In genomic region chr2:184357033-184357432, GRCh38 we compare ENCODE assay signal across 22 cellular contexts.
"Had no signal": no experiment of that assay in that cellular context is flagged by ENCODE, and none has a peak within 500 bp of the region (broad histone marks: within the 10 kb centered on the region; RNA-seq: fewer than 3 reads in every experiment).

No MANE protein-coding gene starts in this region.

- H3K4me1 ChIP-seq: heart left ventricle, right atrium auricular region, thyroid gland had no signal

- DNase-seq: activated CD4-positive, alpha-beta memory T cell treated with anti-CD3 and anti-CD28 coated beads for 36 hours; activated CD4-positive, alpha-beta T cell treated with anti-CD3 and anti-CD28 coated beads for 36 hours; activated CD8-positive, alpha-beta memory T cell treated with anti-CD3 and anti-CD28 coated beads, Interleukin-2, amount 10 ng/mL, durations not matched to agents 7 days and 5 days; activated naive CD4-positive, alpha-beta T cell treated with anti-CD3 and anti-CD28 coated beads, Interleukin-2, amount 10 ng/mL, durations not matched to agents 7 days and 5 days; activated T-cell treated with anti-CD3 and anti-CD28 coated beads, Interleukin-2, amount 50 U/mL, for 24 hours; dermis blood vessel endothelial cell; heart left ventricle; left colon; naive B cell; stimulated activated CD4-positive, alpha-beta T cell treated with anti-CD3 and anti-CD28 coated beads, Interleukin-15, amount 100 ng/mL, for 24 hours; stimulated activated CD4-positive, alpha-beta T cell treated with anti-CD3 and anti-CD28 coated beads, Interleukin-4, amount 100 ng/mL, for 1 hour; stimulated activated naive B cell treated with anti-CD40 and anti-IgM and Interleukin-4, amounts not matched to agents 10 μg/mL and 1 μg/mL and 100 μg/mL, for 72 hours; thyroid gland; WERI-Rb-1 had no signal

- H3K4me3 Mint-ChIP-seq: activated CD4-positive, alpha-beta memory T cell treated with anti-CD3 and anti-CD28 coated beads for 36 hours; activated CD4-positive, alpha-beta T cell treated with anti-CD3 and anti-CD28 coated beads for 36 hours; activated CD8-positive, alpha-beta memory T cell treated with anti-CD3 and anti-CD28 coated beads, Interleukin-2, amount 10 ng/mL, durations not matched to agents 7 days and 5 days; activated naive CD4-positive, alpha-beta T cell treated with anti-CD3 and anti-CD28 coated beads, Interleukin-2, amount 10 ng/mL, durations not matched to agents 7 days and 5 days; activated T-cell treated with anti-CD3 and anti-CD28 coated beads, Interleukin-2, amount 50 U/mL, for 24 hours; naive B cell; stimulated activated naive B cell treated with anti-CD40 and anti-IgM and Interleukin-4, amounts not matched to agents 10 μg/mL and 1 μg/mL and 100 μg/mL, for 72 hours; T-helper 2 cell treated with Interferon-gamma antibody and Interleukin-4, amounts not matched to agents 5 μg/mL and 100 μg/mL, for 36 hours had no signal

- ATAC-seq: activated CD4-positive, alpha-beta T cell treated with anti-CD3 and anti-CD28 coated beads for 36 hours; activated CD8-positive, alpha-beta memory T cell treated with anti-CD3 and anti-CD28 coated beads, Interleukin-2, amount 10 ng/mL, durations not matched to agents 7 days and 5 days; heart left ventricle; left colon; stimulated activated naive B cell treated with anti-CD40 and anti-IgM and Interleukin-4, amounts not matched to agents 10 μg/mL and 1 μg/mL and 100 μg/mL, for 72 hours had no signal

- H3K27ac Mint-ChIP-seq: activated CD4-positive, alpha-beta memory T cell treated with anti-CD3 and anti-CD28 coated beads for 36 hours; activated CD4-positive, alpha-beta T cell treated with anti-CD3 and anti-CD28 coated beads for 36 hours; activated CD8-positive, alpha-beta memory T cell treated with anti-CD3 and anti-CD28 coated beads, Interleukin-2, amount 10 ng/mL, durations not matched to agents 7 days and 5 days; activated naive CD4-positive, alpha-beta T cell treated with anti-CD3 and anti-CD28 coated beads, Interleukin-2, amount 10 ng/mL, durations not matched to agents 7 days and 5 days; activated T-cell treated with anti-CD3 and anti-CD28 coated beads, Interleukin-2, amount 50 U/mL, for 24 hours; naive B cell; stimulated activated naive B cell treated with anti-CD40 and anti-IgM and Interleukin-4, amounts not matched to agents 10 μg/mL and 1 μg/mL and 100 μg/mL, for 72 hours; T-helper 2 cell treated with Interferon-gamma antibody and Interleukin-4, amounts not matched to agents 5 μg/mL and 100 μg/mL, for 36 hours had no signal

- H3K27ac ChIP-seq: epithelial cell of prostate, heart left ventricle, neutrophil, right atrium auricular region, skin epidermis, thyroid gland, WERI-Rb-1 had no signal

- H3K27me3 Mint-ChIP-seq: activated CD4-positive, alpha-beta memory T cell treated with anti-CD3 and anti-CD28 coated beads for 36 hours; activated CD4-positive, alpha-beta T cell treated with anti-CD3 and anti-CD28 coated beads for 36 hours; activated CD8-positive, alpha-beta memory T cell treated with anti-CD3 and anti-CD28 coated beads, Interleukin-2, amount 10 ng/mL, durations not matched to agents 7 days and 5 days; activated naive CD4-positive, alpha-beta T cell treated with anti-CD3 and anti-CD28 coated beads, Interleukin-2, amount 10 ng/mL, durations not matched to agents 7 days and 5 days; activated T-cell treated with anti-CD3 and anti-CD28 coated beads, Interleukin-2, amount 50 U/mL, for 24 hours; naive B cell; stimulated activated naive B cell treated with anti-CD40 and anti-IgM and Interleukin-4, amounts not matched to agents 10 μg/mL and 1 μg/mL and 100 μg/mL, for 72 hours had no signal

- H3K36me3 ChIP-seq: heart left ventricle, neutrophil, right atrium auricular region, thyroid gland, WERI-Rb-1 had no signal

- FAIRE-seq: frontal cortex, islet of Langerhans, urothelium cell line had no signal

- H3K9me3 Mint-ChIP-seq: activated CD4-positive, alpha-beta memory T cell treated with anti-CD3 and anti-CD28 coated beads for 36 hours; activated T-cell treated with anti-CD3 and anti-CD28 coated beads, Interleukin-2, amount 50 U/mL, for 24 hours; stimulated activated naive B cell treated with anti-CD40 and anti-IgM and Interleukin-4, amounts not matched to agents 10 μg/mL and 1 μg/mL and 100 μg/mL, for 72 hours; T-helper 2 cell treated with Interferon-gamma antibody and Interleukin-4, amounts not matched to agents 5 μg/mL and 100 μg/mL, for 36 hours had no signal

- H3K9me3 ChIP-seq: heart left ventricle, neutrophil, right atrium auricular region, thyroid gland had no signal

- H3K4me1 Mint-ChIP-seq: activated CD4-positive, alpha-beta T cell treated with anti-CD3 and anti-CD28 coated beads for 36 hours; activated CD8-positive, alpha-beta memory T cell treated with anti-CD3 and anti-CD28 coated beads, Interleukin-2, amount 10 ng/mL, durations not matched to agents 7 days and 5 days; activated naive CD4-positive, alpha-beta T cell treated with anti-CD3 and anti-CD28 coated beads, Interleukin-2, amount 10 ng/mL, durations not matched to agents 7 days and 5 days; naive B cell; stimulated activated naive B cell treated with anti-CD40 and anti-IgM and Interleukin-4, amounts not matched to agents 10 μg/mL and 1 μg/mL and 100 μg/mL, for 72 hours had no signal

- H3K36me3 Mint-ChIP-seq: activated CD4-positive, alpha-beta memory T cell treated with anti-CD3 and anti-CD28 coated beads for 36 hours; activated CD8-positive, alpha-beta memory T cell treated with anti-CD3 and anti-CD28 coated beads, Interleukin-2, amount 10 ng/mL, durations not matched to agents 7 days and 5 days; activated naive CD4-positive, alpha-beta T cell treated with anti-CD3 and anti-CD28 coated beads, Interleukin-2, amount 10 ng/mL, durations not matched to agents 7 days and 5 days; naive B cell; stimulated activated naive B cell treated with anti-CD40 and anti-IgM and Interleukin-4, amounts not matched to agents 10 μg/mL and 1 μg/mL and 100 μg/mL, for 72 hours had no signal

- H3K27me3 ChIP-seq: heart left ventricle, neutrophil, right atrium auricular region, thyroid gland had no signal

- H3K4me3 ChIP-seq: heart left ventricle, right atrium auricular region, skin epidermis, thyroid gland had no signal
